Comparison of ENCODE assay signal across 1 cellular context in the genomic region with DNA sequence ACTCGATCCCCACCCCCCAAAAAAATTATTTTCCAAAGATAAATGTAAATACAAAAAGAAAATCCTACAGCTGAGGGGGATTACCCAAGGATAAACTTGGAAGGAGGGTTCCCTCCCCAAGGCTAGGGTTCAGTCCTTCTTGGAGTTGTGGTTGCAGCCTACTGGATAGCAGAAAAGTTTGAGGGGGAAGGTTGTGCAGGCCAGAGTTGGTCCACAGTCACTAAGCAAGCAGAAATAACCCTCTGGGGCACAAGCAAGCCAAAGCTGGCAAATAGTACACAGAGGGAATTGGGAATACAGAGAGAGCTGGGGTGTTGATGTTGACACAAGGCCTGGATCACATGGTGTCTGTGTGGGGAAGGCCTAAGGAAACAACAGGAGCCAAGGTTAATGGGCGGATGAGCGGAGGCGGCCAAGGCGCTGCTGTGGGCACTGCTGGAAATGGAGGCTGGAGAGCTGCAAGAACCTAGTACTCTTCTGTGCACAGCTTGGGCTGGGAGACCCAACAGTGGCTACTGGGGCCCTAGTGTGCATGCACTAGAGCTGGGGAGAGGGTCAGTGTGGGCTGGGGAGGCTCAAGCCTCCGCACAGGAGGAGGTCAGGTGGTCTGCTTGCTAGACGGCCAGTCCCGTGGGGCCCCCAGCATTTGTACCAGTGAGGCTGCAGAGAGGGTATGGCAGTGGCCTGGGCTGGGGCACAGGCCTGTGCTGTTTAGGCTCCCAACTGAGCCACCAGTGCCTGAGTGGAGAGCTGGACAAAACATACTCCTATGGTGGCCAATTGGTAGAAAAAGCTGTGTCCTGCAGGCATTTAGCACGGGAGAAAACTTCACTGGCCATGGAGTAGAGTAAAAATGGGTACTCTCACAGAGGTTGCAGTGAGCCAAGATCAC.
TF ChIP-seq lines count a peak whose summit lies in the region.

No MANE protein-coding gene starts in this region.

TF ChIP-seq in HepG2, 621 proteins besides CTCF, POLR2A, EP300 and RAD21 (continued from another document and continues in another):
- TF ChIP-seq ZSCAN12 (CRISPR knock-in tag; IDR thresholded peaks at IDR 0.05) (0 out of 2 replicates have a peak, but pooled peaks have one; percentile 25), ZBTB8A (CRISPR knock-in tag; IDR thresholded peaks at IDR 0.05; ENCODE audit: borderline replicate concordance, low read depth) (no peak), KDM1A (CRISPR knock-in tag; IDR thresholded peaks at IDR 0.05) (no peak), IRX3 (CRISPR knock-in tag; IDR thresholded peaks at IDR 0.05; ENCODE audit: borderline replicate concordance, low read depth) (0 out of 2 replicates have a peak, but pooled peaks have one; percentile 65), ZNF501 (CRISPR knock-in tag; IDR thresholded peaks at IDR 0.05) (peak; percentile 75), ZNF550 (CRISPR knock-in tag; IDR thresholded peaks at IDR 0.05; ENCODE audit: borderline replicate concordance) (no peak), CBX2 (IDR thresholded peaks at IDR 0.05; ENCODE audit: low read depth, low read length) (no peak), CBX2 (CRISPR knock-in tag; IDR thresholded peaks at IDR 0.05; ENCODE audit: low read depth) (no peak), ARNTL (CRISPR knock-in tag; IDR thresholded peaks at IDR 0.05) (peak; percentile 79; the same call in 1 of the 2 replicates), FOXK2 (IDR thresholded peaks at IDR 0.05) (peak; percentile 94), KLF11 (CRISPR knock-in tag; IDR thresholded peaks at IDR 0.05) (peak; percentile 46; the same call in 1 of the 2 replicates), MBNL3 (CRISPR knock-in tag; conservative IDR thresholded peaks at IDR 0.05) (no peak), ZNF598 (CRISPR knock-in tag; IDR thresholded peaks at IDR 0.05; ENCODE audit: borderline replicate concordance) (peak; percentile 91; the same call in 1 of the 2 replicates), ISX (CRISPR knock-in tag; conservative IDR thresholded peaks at IDR 0.05) (peak; percentile 51; the same call in 1 of the 2 replicates), ZNF761 (CRISPR knock-in tag; conservative IDR thresholded peaks at IDR 0.05) (0 out of 2 replicates have a peak, but pooled peaks have one; percentile 47), ZNF331 (CRISPR knock-in tag; IDR thresholded peaks at IDR 0.05) (peak; percentile 94), SIN3A (IDR thresholded peaks at IDR 0.05; ENCODE audit: borderline replicate concordance, low read depth, low read length) (no peak), ESRRA (CRISPR knock-in tag; IDR thresholded peaks at IDR 0.05; ENCODE audit: low read depth) (0 out of 2 replicates have a peak, but pooled peaks have one; percentile 44), ZFP90 (CRISPR knock-in tag; IDR thresholded peaks at IDR 0.05; ENCODE audit: borderline replicate concordance) (peak; percentile 79), SSRP1 (CRISPR knock-in tag; IDR thresholded peaks at IDR 0.05) (peak; percentile 78), SALL1 (CRISPR knock-in tag; IDR thresholded peaks at IDR 0.05) (peak; percentile 95), ZNF121 (CRISPR knock-in tag; IDR thresholded peaks at IDR 0.05) (no peak; the same call in none of the 2 replicates), SP5 (CRISPR knock-in tag; IDR thresholded peaks at IDR 0.05; ENCODE audit: borderline replicate concordance, low read depth) (peak; percentile 71), MIER2 (CRISPR knock-in tag; IDR thresholded peaks at IDR 0.05) (peak; percentile 33; the same call in 1 of the 2 replicates), ZSCAN9 (CRISPR knock-in tag; IDR thresholded peaks at IDR 0.05; ENCODE audit: borderline replicate concordance) (peak; percentile 96), PHF8 (CRISPR knock-in tag; IDR thresholded peaks at IDR 0.05) (peak; percentile 59), CHD4 (IDR thresholded peaks at IDR 0.05; ENCODE audit: borderline replicate concordance, low read length) (peak; percentile 30; the same call in 1 of the 2 replicates), ZC3H4 (CRISPR knock-in tag; IDR thresholded peaks at IDR 0.05; ENCODE audit: borderline replicate concordance) (no peak), KDM2A (CRISPR knock-in tag; IDR thresholded peaks at IDR 0.05; ENCODE audit: borderline replicate concordance, low read depth) (0 out of 2 replicates have a peak, but pooled peaks have one; percentile 59), TEAD2 (CRISPR knock-in tag; IDR thresholded peaks at IDR 0.05) (no peak), ZSCAN25 (CRISPR knock-in tag; IDR thresholded peaks at IDR 0.05) (peak; percentile 72; the same call in 1 of the 2 replicates), DPF2 (CRISPR knock-in tag; IDR thresholded peaks at IDR 0.05; ENCODE audit: borderline replicate concordance, low read depth) (peak; percentile 73), TBL1XR1 (IDR thresholded peaks at IDR 0.05; ENCODE audit: borderline replicate concordance, low read length, partially characterized antibody) (peak; percentile 54), EED (CRISPR knock-in tag; IDR thresholded peaks at IDR 0.05) (no peak)
- TF ChIP-seq, protein P1, sequence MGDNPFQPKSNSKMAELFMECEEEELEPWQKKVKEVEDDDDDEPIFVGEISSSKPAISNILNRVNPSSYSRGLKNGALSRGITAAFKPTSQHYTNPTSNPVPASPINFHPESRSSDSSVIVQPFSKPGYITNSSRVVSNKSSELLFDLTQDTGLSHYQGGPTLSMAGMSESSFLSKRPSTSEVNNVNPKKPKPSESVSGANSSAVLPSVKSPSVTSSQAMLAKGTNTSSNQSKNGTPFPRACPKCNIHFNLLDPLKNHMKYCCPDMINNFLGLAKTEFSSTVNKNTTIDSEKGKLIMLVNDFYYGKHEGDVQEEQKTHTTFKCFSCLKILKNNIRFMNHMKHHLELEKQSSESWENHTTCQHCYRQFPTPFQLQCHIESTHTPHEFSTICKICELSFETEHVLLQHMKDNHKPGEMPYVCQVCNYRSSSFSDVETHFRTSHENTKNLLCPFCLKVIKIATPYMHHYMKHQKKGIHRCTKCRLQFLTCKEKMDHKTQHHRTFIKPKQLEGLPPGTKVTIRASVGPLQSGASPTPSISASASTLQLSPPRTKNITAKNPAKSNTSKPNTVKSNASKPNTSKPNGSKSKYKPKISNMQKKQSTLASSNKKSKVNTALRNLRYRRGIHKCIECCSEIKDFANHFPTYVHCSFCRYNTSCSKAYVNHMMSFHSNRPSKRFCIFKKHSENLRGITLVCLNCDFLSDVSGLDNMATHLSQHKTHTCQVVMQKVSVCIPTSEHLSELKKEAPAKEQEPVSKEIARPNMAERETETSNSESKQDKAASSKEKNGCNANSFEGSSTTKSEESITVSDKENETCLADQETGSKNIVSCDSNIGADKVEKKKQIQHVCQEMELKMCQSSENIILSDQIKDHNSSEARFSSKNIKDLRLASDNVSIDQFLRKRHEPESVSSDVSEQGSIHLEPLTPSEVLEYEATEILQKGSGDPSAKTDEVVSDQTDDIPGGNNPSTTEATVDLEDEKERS (CRISPR knock-in tag; IDR thresholded peaks at IDR 0.05), result peak; percentile 63; the same call in 1 of the 2 replicates
- TF ChIP-seq, protein P2, sequence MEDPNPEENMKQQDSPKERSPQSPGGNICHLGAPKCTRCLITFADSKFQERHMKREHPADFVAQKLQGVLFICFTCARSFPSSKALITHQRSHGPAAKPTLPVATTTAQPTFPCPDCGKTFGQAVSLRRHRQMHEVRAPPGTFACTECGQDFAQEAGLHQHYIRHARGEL (CRISPR knock-in tag; IDR thresholded peaks at IDR 0.05), result no peak
- TF ChIP-seq, protein P3, sequence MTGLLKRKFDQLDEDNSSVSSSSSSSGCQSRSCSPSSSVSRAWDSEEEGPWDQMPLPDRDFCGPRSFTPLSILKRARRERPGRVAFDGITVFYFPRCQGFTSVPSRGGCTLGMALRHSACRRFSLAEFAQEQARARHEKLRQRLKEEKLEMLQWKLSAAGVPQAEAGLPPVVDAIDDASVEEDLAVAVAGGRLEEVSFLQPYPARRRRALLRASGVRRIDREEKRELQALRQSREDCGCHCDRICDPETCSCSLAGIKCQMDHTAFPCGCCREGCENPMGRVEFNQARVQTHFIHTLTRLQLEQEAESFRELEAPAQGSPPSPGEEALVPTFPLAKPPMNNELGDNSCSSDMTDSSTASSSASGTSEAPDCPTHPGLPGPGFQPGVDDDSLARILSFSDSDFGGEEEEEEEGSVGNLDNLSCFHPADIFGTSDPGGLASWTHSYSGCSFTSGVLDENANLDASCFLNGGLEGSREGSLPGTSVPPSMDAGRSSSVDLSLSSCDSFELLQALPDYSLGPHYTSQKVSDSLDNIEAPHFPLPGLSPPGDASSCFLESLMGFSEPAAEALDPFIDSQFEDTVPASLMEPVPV (CRISPR knock-in tag; IDR thresholded peaks at IDR 0.05), result 0 out of 2 replicates have a peak, but pooled peaks have one; percentile 25
- TF ChIP-seq, protein P4, sequence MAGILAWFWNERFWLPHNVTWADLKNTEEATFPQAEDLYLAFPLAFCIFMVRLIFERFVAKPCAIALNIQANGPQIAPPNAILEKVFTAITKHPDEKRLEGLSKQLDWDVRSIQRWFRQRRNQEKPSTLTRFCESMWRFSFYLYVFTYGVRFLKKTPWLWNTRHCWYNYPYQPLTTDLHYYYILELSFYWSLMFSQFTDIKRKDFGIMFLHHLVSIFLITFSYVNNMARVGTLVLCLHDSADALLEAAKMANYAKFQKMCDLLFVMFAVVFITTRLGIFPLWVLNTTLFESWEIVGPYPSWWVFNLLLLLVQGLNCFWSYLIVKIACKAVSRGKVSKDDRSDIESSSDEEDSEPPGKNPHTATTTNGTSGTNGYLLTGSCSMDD (CRISPR knock-in tag; IDR thresholded peaks at IDR 0.05), result no peak
- TF ChIP-seq, protein P5, sequence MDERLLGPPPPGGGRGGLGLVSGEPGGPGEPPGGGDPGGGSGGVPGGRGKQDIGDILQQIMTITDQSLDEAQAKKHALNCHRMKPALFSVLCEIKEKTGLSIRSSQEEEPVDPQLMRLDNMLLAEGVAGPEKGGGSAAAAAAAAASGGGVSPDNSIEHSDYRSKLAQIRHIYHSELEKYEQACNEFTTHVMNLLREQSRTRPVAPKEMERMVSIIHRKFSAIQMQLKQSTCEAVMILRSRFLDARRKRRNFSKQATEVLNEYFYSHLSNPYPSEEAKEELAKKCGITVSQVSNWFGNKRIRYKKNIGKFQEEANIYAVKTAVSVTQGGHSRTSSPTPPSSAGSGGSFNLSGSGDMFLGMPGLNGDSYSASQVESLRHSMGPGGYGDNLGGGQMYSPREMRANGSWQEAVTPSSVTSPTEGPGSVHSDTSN (CRISPR knock-in tag; IDR thresholded peaks at IDR 0.05), result no peak
- TF ChIP-seq, protein P6, sequence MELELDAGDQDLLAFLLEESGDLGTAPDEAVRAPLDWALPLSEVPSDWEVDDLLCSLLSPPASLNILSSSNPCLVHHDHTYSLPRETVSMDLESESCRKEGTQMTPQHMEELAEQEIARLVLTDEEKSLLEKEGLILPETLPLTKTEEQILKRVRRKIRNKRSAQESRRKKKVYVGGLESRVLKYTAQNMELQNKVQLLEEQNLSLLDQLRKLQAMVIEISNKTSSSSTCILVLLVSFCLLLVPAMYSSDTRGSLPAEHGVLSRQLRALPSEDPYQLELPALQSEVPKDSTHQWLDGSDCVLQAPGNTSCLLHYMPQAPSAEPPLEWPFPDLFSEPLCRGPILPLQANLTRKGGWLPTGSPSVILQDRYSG (CRISPR knock-in tag; IDR thresholded peaks at IDR 0.05), result 0 out of 2 replicates have a peak, but pooled peaks have one; percentile 59
- TF ChIP-seq, protein P7, sequence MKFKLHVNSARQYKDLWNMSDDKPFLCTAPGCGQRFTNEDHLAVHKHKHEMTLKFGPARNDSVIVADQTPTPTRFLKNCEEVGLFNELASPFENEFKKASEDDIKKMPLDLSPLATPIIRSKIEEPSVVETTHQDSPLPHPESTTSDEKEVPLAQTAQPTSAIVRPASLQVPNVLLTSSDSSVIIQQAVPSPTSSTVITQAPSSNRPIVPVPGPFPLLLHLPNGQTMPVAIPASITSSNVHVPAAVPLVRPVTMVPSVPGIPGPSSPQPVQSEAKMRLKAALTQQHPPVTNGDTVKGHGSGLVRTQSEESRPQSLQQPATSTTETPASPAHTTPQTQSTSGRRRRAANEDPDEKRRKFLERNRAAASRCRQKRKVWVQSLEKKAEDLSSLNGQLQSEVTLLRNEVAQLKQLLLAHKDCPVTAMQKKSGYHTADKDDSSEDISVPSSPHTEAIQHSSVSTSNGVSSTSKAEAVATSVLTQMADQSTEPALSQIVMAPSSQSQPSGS (CRISPR knock-in tag; IDR thresholded peaks at IDR 0.05), result peak; percentile 71
- TF ChIP-seq, protein P8, sequence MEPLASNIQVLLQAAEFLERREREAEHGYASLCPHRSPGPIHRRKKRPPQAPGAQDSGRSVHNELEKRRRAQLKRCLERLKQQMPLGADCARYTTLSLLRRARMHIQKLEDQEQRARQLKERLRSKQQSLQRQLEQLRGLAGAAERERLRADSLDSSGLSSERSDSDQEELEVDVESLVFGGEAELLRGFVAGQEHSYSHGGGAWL (CRISPR knock-in tag; IDR thresholded peaks at IDR 0.05), result peak; percentile 49; the same call in 1 of the 2 replicates
- TF ChIP-seq, protein P9, sequence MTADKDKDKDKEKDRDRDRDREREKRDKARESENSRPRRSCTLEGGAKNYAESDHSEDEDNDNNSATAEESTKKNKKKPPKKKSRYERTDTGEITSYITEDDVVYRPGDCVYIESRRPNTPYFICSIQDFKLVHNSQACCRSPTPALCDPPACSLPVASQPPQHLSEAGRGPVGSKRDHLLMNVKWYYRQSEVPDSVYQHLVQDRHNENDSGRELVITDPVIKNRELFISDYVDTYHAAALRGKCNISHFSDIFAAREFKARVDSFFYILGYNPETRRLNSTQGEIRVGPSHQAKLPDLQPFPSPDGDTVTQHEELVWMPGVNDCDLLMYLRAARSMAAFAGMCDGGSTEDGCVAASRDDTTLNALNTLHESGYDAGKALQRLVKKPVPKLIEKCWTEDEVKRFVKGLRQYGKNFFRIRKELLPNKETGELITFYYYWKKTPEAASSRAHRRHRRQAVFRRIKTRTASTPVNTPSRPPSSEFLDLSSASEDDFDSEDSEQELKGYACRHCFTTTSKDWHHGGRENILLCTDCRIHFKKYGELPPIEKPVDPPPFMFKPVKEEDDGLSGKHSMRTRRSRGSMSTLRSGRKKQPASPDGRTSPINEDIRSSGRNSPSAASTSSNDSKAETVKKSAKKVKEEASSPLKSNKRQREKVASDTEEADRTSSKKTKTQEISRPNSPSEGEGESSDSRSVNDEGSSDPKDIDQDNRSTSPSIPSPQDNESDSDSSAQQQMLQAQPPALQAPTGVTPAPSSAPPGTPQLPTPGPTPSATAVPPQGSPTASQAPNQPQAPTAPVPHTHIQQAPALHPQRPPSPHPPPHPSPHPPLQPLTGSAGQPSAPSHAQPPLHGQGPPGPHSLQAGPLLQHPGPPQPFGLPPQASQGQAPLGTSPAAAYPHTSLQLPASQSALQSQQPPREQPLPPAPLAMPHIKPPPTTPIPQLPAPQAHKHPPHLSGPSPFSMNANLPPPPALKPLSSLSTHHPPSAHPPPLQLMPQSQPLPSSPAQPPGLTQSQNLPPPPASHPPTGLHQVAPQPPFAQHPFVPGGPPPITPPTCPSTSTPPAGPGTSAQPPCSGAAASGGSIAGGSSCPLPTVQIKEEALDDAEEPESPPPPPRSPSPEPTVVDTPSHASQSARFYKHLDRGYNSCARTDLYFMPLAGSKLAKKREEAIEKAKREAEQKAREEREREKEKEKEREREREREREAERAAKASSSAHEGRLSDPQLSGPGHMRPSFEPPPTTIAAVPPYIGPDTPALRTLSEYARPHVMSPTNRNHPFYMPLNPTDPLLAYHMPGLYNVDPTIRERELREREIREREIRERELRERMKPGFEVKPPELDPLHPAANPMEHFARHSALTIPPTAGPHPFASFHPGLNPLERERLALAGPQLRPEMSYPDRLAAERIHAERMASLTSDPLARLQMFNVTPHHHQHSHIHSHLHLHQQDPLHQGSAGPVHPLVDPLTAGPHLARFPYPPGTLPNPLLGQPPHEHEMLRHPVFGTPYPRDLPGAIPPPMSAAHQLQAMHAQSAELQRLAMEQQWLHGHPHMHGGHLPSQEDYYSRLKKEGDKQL (CRISPR knock-in tag; IDR thresholded peaks at IDR 0.05; ENCODE audit: low read depth), result peak; percentile 26; the same call in 1 of the 2 replicates
